12 cellular contexts compared by ENCODE assay signal in genomic region chr1:229536982-229537381, GRCh38.
"Had no signal": no experiment of that assay in that cellular context is flagged by ENCODE, and none has a peak within 500 bp of the region (broad histone marks: within the 10 kb centered on the region; RNA-seq: fewer than 3 reads in every experiment).

No MANE protein-coding gene starts in this region.

- H3K27ac ChIP-seq: adrenal gland, cardiac muscle cell, thoracic aorta had no signal

- H3K4me1 ChIP-seq: adrenal gland had no signal

- H3K27ac Mint-ChIP-seq: activated naive CD4-positive, alpha-beta T cell treated with anti-CD3 and anti-CD28 coated beads for 36 hours; activated T-helper 2 cell treated with anti-CD3 and anti-CD28 coated beads, Interferon-gamma antibody, Interleukin-2, Interleukin-4, amounts not matched to agents 10 μg/mL and 5 μg/mL and 100 μg/mL, durations not matched to agents 14 hours and 24 hours and 36 hours; mesothelial cell of epicardium; nephron progenitor cell had no signal

- H3K9me3 ChIP-seq: adrenal gland, thoracic aorta had no signal

- H3K4me3 ChIP-seq: adrenal gland, cardiac muscle cell, lung, thoracic aorta had no signal

- H3K4me3 Mint-ChIP-seq: activated naive CD4-positive, alpha-beta T cell treated with anti-CD3 and anti-CD28 coated beads for 36 hours; mesothelial cell of epicardium; nephron progenitor cell had no signal

- H3K27me3 ChIP-seq: adrenal gland, cardiac muscle cell had no signal

- DNase-seq: activated CD4-positive, alpha-beta T cell treated with anti-CD3 and anti-CD28 coated beads, Interleukin-2, amount 50 U/mL, for 1 hour; activated naive CD4-positive, alpha-beta T cell treated with anti-CD3 and anti-CD28 coated beads for 36 hours; islet precursor cell; nephron progenitor cell; stimulated activated CD4-positive, alpha-beta T cell treated with anti-CD3 and anti-CD28 coated beads, Interleukin-12 subunit alpha, Interleukin-12 subunit beta, amount 100 ng/mL, for 4 hours; stimulated activated CD4-positive, alpha-beta T cell treated with anti-CD3 and anti-CD28 coated beads, Interleukin-2, amount 100 ng/mL, for 24 hours had no signal

- H3K9me3 Mint-ChIP-seq: activated naive CD4-positive, alpha-beta T cell treated with anti-CD3 and anti-CD28 coated beads for 36 hours; activated T-helper 2 cell treated with anti-CD3 and anti-CD28 coated beads, Interferon-gamma antibody, Interleukin-2, Interleukin-4, amounts not matched to agents 10 μg/mL and 5 μg/mL and 100 μg/mL, durations not matched to agents 14 hours and 24 hours and 36 hours; mesothelial cell of epicardium; nephron progenitor cell had no signal

- H3K4me1 Mint-ChIP-seq: mesothelial cell of epicardium, nephron progenitor cell had no signal
